In the genomic region with DNA sequence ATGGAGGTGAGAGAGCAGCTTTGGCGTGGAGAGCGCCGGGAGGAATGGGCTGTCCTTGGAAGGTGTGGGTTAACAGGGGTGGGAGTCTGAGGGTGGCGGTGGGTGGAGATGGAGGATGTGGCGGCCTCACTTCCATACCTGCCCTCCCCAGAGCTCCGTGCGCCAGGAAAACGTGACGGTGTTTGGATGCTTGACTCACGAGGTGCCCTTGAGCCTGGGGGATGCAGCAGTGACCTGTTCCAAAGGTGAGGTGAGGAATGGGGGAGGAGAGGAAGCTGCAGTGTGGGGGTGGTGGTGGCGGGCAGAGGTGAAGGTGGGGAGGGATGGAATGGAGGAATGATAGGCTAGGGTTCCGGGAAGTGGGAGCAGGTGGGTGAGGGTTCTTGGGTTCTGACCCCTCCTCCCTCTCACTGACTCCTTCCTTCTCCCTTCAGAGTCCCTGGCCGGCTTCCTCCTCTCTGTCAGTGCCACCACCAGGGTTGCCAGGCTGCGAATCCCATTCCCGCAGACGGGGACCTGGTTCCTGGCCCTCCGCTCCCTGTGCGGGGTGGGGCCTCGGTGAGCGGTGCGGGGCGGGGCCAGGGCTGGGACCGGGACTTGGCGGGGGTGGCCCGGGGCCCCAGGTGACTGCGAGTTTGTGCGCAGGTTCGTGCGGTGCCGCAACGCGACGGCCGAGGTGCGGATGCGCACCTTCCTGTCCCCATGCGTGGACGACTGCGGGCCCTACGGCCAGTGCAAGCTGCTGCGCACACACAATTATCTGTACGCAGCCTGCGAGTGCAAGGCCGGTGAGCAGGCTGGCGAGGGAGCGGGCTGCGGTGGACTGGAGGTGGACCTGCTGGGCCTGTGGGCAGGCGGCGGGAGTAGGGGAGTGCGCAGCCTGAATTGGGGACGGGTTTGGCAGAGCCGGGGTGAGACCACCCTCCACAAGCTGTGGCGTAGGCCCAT, we compare ENCODE assay signal across 17 cellular contexts. TPM values are rescaled to one million over a fixed set of nuclear protein-coding genes. Genes with fewer than 3 reads are reported as not detected.
DNase-seq lines count a peak whose midpoint lies in the region; ATAC-seq and TF ChIP-seq lines count a peak whose summit lies in the region.
"Had no signal": no experiment of that assay in that cellular context is flagged by ENCODE, and none has a peak within 500 bp of the region (broad histone marks: within the 10 kb centered on the region; RNA-seq: fewer than 3 reads in every experiment).

No MANE protein-coding gene starts in this region.

- H3K4me3 Mint-ChIP-seq in brain: no peak overlapping the region
- H3K4me3 Mint-ChIP-seq in activated CD4-positive, alpha-beta memory T cell treated with anti-CD3 and anti-CD28 coated beads for 36 hours: no peak overlapping the region
- H3K4me3 Mint-ChIP-seq: neural crest cell had no signal

- H3K4me1 ChIP-seq in HUES6 (ENCODE audit: control insufficient read depth, insufficient read depth, low read length): peaks cover 37% of the 10 kb centered on the region
- peaks cover 28% of the 10 kb centered on the region for H3K4me1 ChIP-seq in lower lobe of right lung
- peaks cover 34 to 56% (median 42%) of the 10 kb centered on the region in 4 donors for H3K4me1 ChIP-seq in stomach
- no peaks in the 10 kb centered on the region for H3K4me1 ChIP-seq in prostate gland (replicated peaks)

- DNase-seq in lower lobe of right lung (no peak), stomach (no peak), prostate gland (ENCODE audit: low spot score) (no peak), D341Med (ENCODE audit: low spot score) (no peak)
- no peak for DNase-seq in activated CD4-positive, alpha-beta memory T cell treated with anti-CD3 and anti-CD28 coated beads for 36 hours
- DNase-seq: activated CD4-positive, CD25-positive, alpha-beta regulatory T cell; activated gamma-delta T cell; DMS53; NCI-H2107; stimulated activated CD4-positive, alpha-beta T cell treated with anti-CD3 and anti-CD28 coated beads, Interleukin-4, amount 100 ng/mL, for 4 hours had no signal

- CTCF ChIA-PET in activated CD4-positive, alpha-beta memory T cell treated with anti-CD3 and anti-CD28 coated beads for 36 hours (lab: Charles Lee): interaction anchor here (0.7 to 1.6 kb wide), 4 partner anchors 12 to 175 kb away, joined by 3 to 9 read pairs (median 4); partner anchors contain the start of gene HINT2

- no peak for TF ChIP-seq EP300 in stomach (IDR thresholded peaks at IDR 0.05)

- TF ChIP-seq CTCF in brain (conservative IDR thresholded peaks at IDR 0.05): no peak
- TF ChIP-seq CTCF in lower lobe of right lung (IDR thresholded peaks at IDR 0.05): no peak
- no peak for TF ChIP-seq CTCF in stomach (IDR thresholded peaks at IDR 0.05)
- no peak for TF ChIP-seq CTCF in prostate gland (IDR thresholded peaks at IDR 0.05)

- H3K9me3 ChIP-seq in HUES6 (ENCODE audit: control insufficient read depth, insufficient read depth, low read depth, low read length) (no peaks in the 10 kb centered on the region), lower lobe of right lung (no peaks in the 10 kb centered on the region), stomach (no peaks in the 10 kb centered on the region), prostate gland (no peaks in the 10 kb centered on the region)
- H3K9me3 ChIP-seq: tibial artery had no signal

- H3K27me3 ChIP-seq in HUES6 (ENCODE audit: control insufficient read depth, insufficient read depth, low read length): peaks cover 9% of the 10 kb centered on the region
- no peaks in the 10 kb centered on the region for H3K27me3 ChIP-seq in lower lobe of right lung (ENCODE audit: low read depth)
- H3K27me3 ChIP-seq in stomach: peaks cover 0 to 7% (median 0%) of the 10 kb centered on the region in 3 donors
- H3K27me3 ChIP-seq in prostate gland (replicated peaks; ENCODE audit: insufficient read depth): no peaks in the 10 kb centered on the region
- H3K27me3 ChIP-seq: tibial artery had no signal

- H3K4me1 Mint-ChIP-seq in brain: peaks cover 35% of the 10 kb centered on the region
- H3K4me1 Mint-ChIP-seq in activated CD4-positive, alpha-beta memory T cell treated with anti-CD3 and anti-CD28 coated beads for 36 hours (ENCODE audit: low read depth): peaks cover 36% of the 10 kb centered on the region

- H3K27ac ChIP-seq in HUES6 (ENCODE audit: low read depth, low read length) (no peak overlapping the region), lower lobe of right lung (peak overlapping the region; percentile 60), stomach (peak overlapping the region; percentile 4 to 82 (median 76)), prostate gland (peak overlapping the region in 1 of 2 donors; percentile 38)

- H3K36me3 ChIP-seq in HUES6 (ENCODE audit: control insufficient read depth, insufficient read depth, low read length) (peaks cover 6% of the 10 kb centered on the region; the same call in 1 of the 2 replicates), lower lobe of right lung (no peaks in the 10 kb centered on the region), stomach (peaks cover 0 to 31% (median 18%) of the 10 kb centered on the region in 4 donors), prostate gland (no peaks in the 10 kb centered on the region)

- H3K27me3 Mint-ChIP-seq in brain: peaks cover 2% of the 10 kb centered on the region
- H3K27me3 Mint-ChIP-seq in activated CD4-positive, alpha-beta memory T cell treated with anti-CD3 and anti-CD28 coated beads for 36 hours: no peaks in the 10 kb centered on the region

- H3K27ac Mint-ChIP-seq in brain: peak overlapping the region in 3 of 5 experiments; percentile 18 to 60 (median 56)
- no peak overlapping the region for H3K27ac Mint-ChIP-seq in activated CD4-positive, alpha-beta memory T cell treated with anti-CD3 and anti-CD28 coated beads for 36 hours

- WGBS in stomach, 5 donors: 43 to 70% (median 49%) methylated on average over 22 to 53 of the region's 53 CpGs
- WGBS in prostate gland: 66% methylated on average over 53 of the region's 53 CpGs

- no peaks in the 10 kb centered on the region for H3K9me3 Mint-ChIP-seq in brain
- no peaks in the 10 kb centered on the region for H3K9me3 Mint-ChIP-seq in activated CD4-positive, alpha-beta memory T cell treated with anti-CD3 and anti-CD28 coated beads for 36 hours
- H3K9me3 Mint-ChIP-seq: neural crest cell had no signal

- POLR2A ChIA-PET in activated CD4-positive, alpha-beta memory T cell treated with anti-CD3 and anti-CD28 coated beads for 36 hours (lab: Charles Lee): no interaction called here

- intact Hi-C loops in lower lobe of right lung (cut with DNase I): no loop called here
- intact Hi-C loops in stomach (cut with DNase I; ENCODE audit: low total_unique reads): no loop called here
- intact Hi-C loops in prostate gland (cut with DNase I): no loop called here
- intact Hi-C loops in activated CD4-positive, alpha-beta memory T cell treated with anti-CD3 and anti-CD28 coated beads for 36 hours (cut with micrococcal nuclease): loop anchor here (2.0 kb wide), 1 partner anchor 17 kb away; the partner anchor contains the start of genes FAM221B and TMEM8B

- no peak overlapping the region for H3K9ac ChIP-seq in HUES6 (ENCODE audit: low read length)

- TF ChIP-seq POLR2A in stomach (IDR thresholded peaks at IDR 0.05): no peak
- TF ChIP-seq POLR2A in prostate gland (IDR thresholded peaks at IDR 0.05): no peak

- peak overlapping the region; percentile 48 for H3K4me3 ChIP-seq in HUES6 (ENCODE audit: low read depth, low read length)
- H3K4me3 ChIP-seq in lower lobe of right lung: peak overlapping the region; percentile 12
- peak overlapping the region in 3 of 4 donors; percentile 5 to 16 (median 13) for H3K4me3 ChIP-seq in stomach
- no peak overlapping the region for H3K4me3 ChIP-seq in prostate gland
- H3K4me3 ChIP-seq: tibial artery had no signal

- ATAC-seq in lower lobe of right lung (peak; percentile 55 to 62), GM19328 (IDR thresholded peaks at IDR 0.05; ENCODE audit: unreplicated experiment) (no peak)

- H3K36me3 Mint-ChIP-seq in brain: peaks cover 51% of the 10 kb centered on the region
- no peaks in the 10 kb centered on the region for H3K36me3 Mint-ChIP-seq in activated CD4-positive, alpha-beta memory T cell treated with anti-CD3 and anti-CD28 coated beads for 36 hours

RNA-seq across cellular contexts. Expression of gene TMEM8B, which starts 17.1 kb away (rescaled TPM):
- 47.7 TPM for polyA plus RNA-seq in brain (ENCODE audit: insufficient read depth, low read depth, low replicate concordance)
- 12.6 TPM for total RNA-seq in lower lobe of right lung
- 10 to 100 TPM in 3 of 5 donors, 1 to 10 TPM in 2; 4.6 to 81.4 (median 11.6) TPM for total RNA-seq in stomach
- 1 to 10 TPM; 7.0 to 9.2 (median 7.0) TPM for polyA plus RNA-seq in stomach
- total RNA-seq in prostate gland: 10 to 100 TPM; 15.8 to 25.9 TPM
- total RNA-seq in activated CD4-positive, alpha-beta memory T cell treated with anti-CD3 and anti-CD28 coated beads for 36 hours: 1 to 10 TPM; 5.9 to 6.0 TPM

RNA-seq across cellular contexts. Expression of gene FAM221B, which starts 17.6 kb away (rescaled TPM):
- polyA plus RNA-seq in brain (ENCODE audit: insufficient read depth, low read depth, low replicate concordance) (not detected), stomach (under 1 TPM in 1 of 3 donors, not detected in 2; 0.10 TPM)
- total RNA-seq in lower lobe of right lung (0.32 TPM), stomach (not detected), prostate gland (1 to 10 TPM in 1 of 2 donors, under 1 TPM in 1; 0.46 to 5.1 TPM)
- total RNA-seq in activated CD4-positive, alpha-beta memory T cell treated with anti-CD3 and anti-CD28 coated beads for 36 hours: not detected
- total RNA-seq: dermis microvascular lymphatic vessel endothelial cell, RPMI7951 had no signal

RNA-seq across cellular contexts. Expression of gene OR13J1, which starts 24.1 kb away (rescaled TPM):
- polyA plus RNA-seq in brain (ENCODE audit: insufficient read depth, low read depth, low replicate concordance) (not detected), stomach (not detected)
- total RNA-seq in lower lobe of right lung (not detected), stomach (not detected), prostate gland (not detected)
- total RNA-seq in activated CD4-positive, alpha-beta memory T cell treated with anti-CD3 and anti-CD28 coated beads for 36 hours: not detected
- total RNA-seq: dermis microvascular lymphatic vessel endothelial cell, neural crest cell, RPMI7951 had no signal

RNA-seq across cellular contexts. Expression of gene HINT2, which starts 31.3 kb away (rescaled TPM):
- polyA plus RNA-seq in brain (ENCODE audit: insufficient read depth, low read depth, low replicate concordance) (172 TPM), stomach (100 to 1,000 TPM in 2 of 3 donors, 10 to 100 TPM in 1; 98.1 to 131 (median 118) TPM)
- total RNA-seq in lower lobe of right lung (32.6 TPM), stomach (10 to 100 TPM in 4 of 5 donors, 1 to 10 TPM in 1; 8.4 to 22.7 (median 17.9) TPM), prostate gland (10 to 100 TPM; 38.6 to 39.7 TPM)
- total RNA-seq in activated CD4-positive, alpha-beta memory T cell treated with anti-CD3 and anti-CD28 coated beads for 36 hours: 10 to 100 TPM; 67.8 to 72.6 TPM

RNA-seq across cellular contexts. Expression of gene SPAG8, which starts 34.0 kb away (rescaled TPM):
- 3.3 TPM for polyA plus RNA-seq in brain (ENCODE audit: insufficient read depth, low read depth, low replicate concordance)
- total RNA-seq in lower lobe of right lung: 13.3 TPM
- total RNA-seq in stomach: 1 to 10 TPM in 2 of 5 donors, not detected in 3; 1.7 to 2.7 TPM
- polyA plus RNA-seq in stomach: 1 to 10 TPM in 1 of 3 donors, under 1 TPM in 2; 0.19 to 4.1 (median 0.98) TPM
- total RNA-seq in prostate gland: 1 to 10 TPM in 1 of 2 donors, under 1 TPM in 1; 0.68 to 9.2 TPM
- total RNA-seq in activated CD4-positive, alpha-beta memory T cell treated with anti-CD3 and anti-CD28 coated beads for 36 hours: 1 to 10 TPM; 1.1 to 1.4 TPM
- total RNA-seq: dermis microvascular lymphatic vessel endothelial cell had no signal

Comparison
In these comparisons a context has a peak if more than half of its experiments do, and no peak if none do; other contexts are left out.
1. H3K4me3 ChIP-seq: peak in HUES6 (single experiment), lower lobe of right lung (single experiment) and stomach (3 of 4); none in prostate gland (0 of 2).